Comparison of ENCODE assay signal across 17 cellular contexts in the genomic region with DNA sequence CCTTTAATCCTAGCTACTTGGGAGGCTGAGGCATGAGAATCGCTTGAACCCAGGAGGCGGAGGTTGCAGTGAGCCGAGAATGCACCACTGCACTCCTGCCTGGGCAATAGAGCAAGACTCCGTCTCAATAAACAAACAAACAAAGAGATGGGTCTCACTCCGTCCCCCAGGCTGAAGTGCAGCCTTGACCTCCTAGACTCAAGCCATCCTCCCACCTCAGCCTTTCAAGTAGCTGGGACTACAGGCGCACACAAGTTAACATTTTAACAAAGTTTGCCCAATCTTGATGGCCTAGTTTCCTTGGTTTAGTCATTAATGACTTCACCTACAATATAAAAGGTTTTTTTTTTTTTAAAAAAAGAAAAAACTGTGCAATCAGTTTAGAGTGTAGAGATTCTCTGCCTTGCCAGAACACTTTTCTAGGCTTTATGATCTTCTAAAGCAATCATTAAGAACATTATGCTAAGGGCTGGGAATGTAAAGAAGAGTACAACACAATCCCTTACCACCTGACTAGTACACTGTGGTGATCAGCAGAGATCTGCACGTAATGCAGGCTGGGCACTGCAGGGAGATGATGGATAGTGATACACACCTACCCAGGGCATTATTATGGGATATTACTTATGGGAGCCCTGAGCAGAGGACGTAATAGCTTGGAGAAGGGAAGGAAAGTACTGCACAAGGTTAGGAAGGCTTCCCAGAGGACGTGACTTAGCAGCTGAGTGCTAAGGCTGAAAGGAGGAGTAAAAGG. TPM values are rescaled to one million over a fixed set of nuclear protein-coding genes. Genes with fewer than 3 reads are reported as not detected.
A peak's percentile ranks its signal among the peaks of the same experiment; 100 is the strongest.
DNase-seq lines count a peak whose midpoint lies in the region; ATAC-seq and TF ChIP-seq lines count a peak whose summit lies in the region.
"Had no signal": no experiment of that assay in that cellular context is flagged by ENCODE, and none has a peak within 500 bp of the region (broad histone marks: within the 10 kb centered on the region; RNA-seq: fewer than 3 reads in every experiment).

No MANE protein-coding gene starts in this region.

- H3K4me3 ChIP-seq in left ventricle myocardium inferior (no peak overlapping the region), right lobe of liver (peak overlapping the region in 1 of 3 donors; percentile 12)

- H3K27me3 ChIP-seq in left ventricle myocardium inferior (ENCODE audit: low read depth), result no peaks in the 10 kb centered on the region
- no peaks in the 10 kb centered on the region for H3K27me3 ChIP-seq in right lobe of liver

- H3K4me1 ChIP-seq in left ventricle myocardium inferior, result peaks cover 49% of the 10 kb centered on the region
- peaks cover 0 to 91% (median 48%) of the 10 kb centered on the region in 4 donors for H3K4me1 ChIP-seq in right lobe of liver

- H3K36me3 Mint-ChIP-seq in brain, result peaks cover 43% of the 10 kb centered on the region

- intact Hi-C loops in left ventricle myocardium inferior (cut with micrococcal nuclease), result no loop called here
- intact Hi-C loops in Right ventricle myocardium superior (cut with DNase I), result no loop called here
- intact Hi-C loops in right lobe of liver (cut with DNase I), result no loop called here
- intact Hi-C loops in posterior vena cava (cut with DNase I), result no loop called here

- H3K9me3 ChIP-seq in left ventricle myocardium inferior (replicated peaks) (no peaks in the 10 kb centered on the region), right lobe of liver (no peaks in the 10 kb centered on the region)

- peaks cover 3% of the 10 kb centered on the region for H3K27me3 Mint-ChIP-seq in brain

- H3K9me3 Mint-ChIP-seq in brain, result no peaks in the 10 kb centered on the region

- H3K36me3 ChIP-seq in left ventricle myocardium inferior, result peaks cover 18% of the 10 kb centered on the region
- H3K36me3 ChIP-seq in right lobe of liver, result peaks cover 0 to 13% (median 4%) of the 10 kb centered on the region in 4 donors

- H3K27ac ChIP-seq in left ventricle myocardium inferior (replicated peaks) (peak overlapping the region; percentile 93), right lobe of liver (peak overlapping the region; percentile 47 to 97 (median 91))
- H3K27ac ChIP-seq: KMS-11 had no signal

- ATAC-seq in Right ventricle myocardium superior (ENCODE audit: poor library complexity) (no peak), right lobe of liver (peak; percentile 45 to 73 (median 54)), HG02798 (IDR thresholded peaks at IDR 0.05; ENCODE audit: poor library complexity, unreplicated experiment) (no peak)
- ATAC-seq: PC-3 had no signal

- H3K4me3 Mint-ChIP-seq in brain, result peak overlapping the region in 1 of 5 experiments; percentile 53

- H3K4me1 Mint-ChIP-seq in brain, result peaks cover 45% of the 10 kb centered on the region

- WGBS in right lobe of liver (ENCODE audit: insufficient coverage, low coverage, low lambda C conversion rate, missing lambda C conversion rate), result 33% methylated on average over 9 of the region's 9 CpGs

- DNase-seq in left ventricle myocardium inferior (no peak), Right ventricle myocardium superior (no peak), right lobe of liver (peak in 1 of 3 donors; percentile 67), posterior vena cava (ENCODE audit: low spot score) (no peak), mucosa of gallbladder (ENCODE audit: low spot score) (no peak), SIG-M5 (lab: John Stamatoyannopoulos, UW) (no peak)
- DNase-seq: C1 segment of cervical spinal cord; DMS79; NCI-H1092; NCI-H2107; NCI-H345; NCI-H526 treated with DMSO at 0.1 percent for 48 hours; NK-92 treated with Interleukin-12 subunit alpha and Interleukin-12 subunit beta, amount 100 ng/mL, for 24 hours; PC-3 had no signal

- H3K27ac Mint-ChIP-seq in brain, result peak overlapping the region in 3 of 5 experiments; percentile 24 to 67 (median 27)

- TF ChIP-seq CTCF in left ventricle myocardium inferior (IDR thresholded peaks at IDR 0.05; ENCODE audit: borderline replicate concordance) (no peak), brain (conservative IDR thresholded peaks at IDR 0.05) (no peak), right lobe of liver (IDR thresholded peaks at IDR 0.05) (no peak)

- no peak for TF ChIP-seq POLR2A in right lobe of liver (IDR thresholded peaks at IDR 0.05)

RNA-seq across cellular contexts. Expression of a gene that starts 6.9 kb away (rescaled TPM):
- total RNA-seq in left ventricle myocardium inferior, result 569 TPM
- total RNA-seq in Right ventricle myocardium superior, result 533 TPM
- 156 TPM for polyA plus RNA-seq in brain (ENCODE audit: insufficient read depth, low read depth, low replicate concordance)
- 100 to 1,000 TPM; 117 to 196 (median 169) TPM for total RNA-seq in right lobe of liver
- 10 to 100 TPM; 37.6 to 55.5 TPM for total RNA-seq in posterior vena cava
- total RNA-seq in mucosa of gallbladder, result 69.7 TPM

RNA-seq across cellular contexts. Expression of a gene that starts 42.6 kb away (rescaled TPM):
- 31.9 TPM for total RNA-seq in left ventricle myocardium inferior
- total RNA-seq in Right ventricle myocardium superior, result 35.3 TPM
- polyA plus RNA-seq in brain (ENCODE audit: insufficient read depth, low read depth, low replicate concordance), result 9.7 TPM
- total RNA-seq in right lobe of liver, result 10 to 100 TPM; 11.4 to 23.8 (median 14.3) TPM
- 10 to 100 TPM; 13.2 to 16.2 TPM for total RNA-seq in posterior vena cava
- total RNA-seq in mucosa of gallbladder, result 19.7 TPM

Comparison
In these comparisons a context has a peak if more than half of its experiments do, and no peak if none do; other contexts are left out.
1. ATAC-seq: peak in right lobe of liver (4 of 4); none in Right ventricle myocardium superior (single experiment) and HG02798 (single experiment).